In genomic region chr6:145816392-145816791, GRCh38 we compare ENCODE assay signal across 9 cellular contexts. TPM values are rescaled to one million over a fixed set of nuclear protein-coding genes. Genes with fewer than 3 reads are reported as not detected.
DNase-seq lines count a peak whose midpoint lies in the region; ATAC-seq and TF ChIP-seq lines count a peak whose summit lies in the region.
"Had no signal": no experiment of that assay in that cellular context is flagged by ENCODE, and none has a peak within 500 bp of the region (broad histone marks: within the 10 kb centered on the region; RNA-seq: fewer than 3 reads in every experiment).

No MANE protein-coding gene starts in this region.

- TF ChIP-seq POLR2A in adrenal gland (IDR thresholded peaks at IDR 0.05) = no peak

- peaks cover 7% of the 10 kb centered on the region; the same call in 1 of the 2 replicates for H4K20me1 ChIP-seq in OCI-LY7 (ENCODE audit: insufficient read depth, low read length)
- H4K20me1 ChIP-seq in fibroblast of lung (ENCODE audit: control insufficient read depth, extremely low read depth, insufficient read depth, low read length) = no peaks in the 10 kb centered on the region
- H4K20me1 ChIP-seq in smooth muscle cell (ENCODE audit: low read depth) = peaks cover 18% of the 10 kb centered on the region

- 94% methylated on average over 8 of the region's 8 CpGs for WGBS in smooth muscle cell (ENCODE audit: low lambda C conversion rate)
- WGBS in adrenal gland, 4 donors = 92 to 97% (median 95%) methylated on average over 8 of the region's 8 CpGs

- peaks cover 11% of the 10 kb centered on the region for H3K36me3 ChIP-seq in OCI-LY7 (ENCODE audit: insufficient read depth, low read length)
- H3K36me3 ChIP-seq in fibroblast of lung (ENCODE audit: control insufficient read depth, insufficient read depth, low read length) = no peaks in the 10 kb centered on the region
- H3K36me3 ChIP-seq in smooth muscle cell (ENCODE audit: low read depth) = no peaks in the 10 kb centered on the region
- no peaks in the 10 kb centered on the region for H3K36me3 ChIP-seq in adrenal gland (replicated peaks in 1 of 2)
- H3K36me3 ChIP-seq: prostate gland had no signal

- peak overlapping the region; percentile 47 for H3K4me3 Mint-ChIP-seq in activated T-cell treated with anti-CD3 and anti-CD28 coated beads, Interleukin-2, amount 50 U/mL, for 24 hours

- peaks cover 43% of the 10 kb centered on the region for H3K79me2 ChIP-seq in OCI-LY7 (ENCODE audit: insufficient read depth, low read depth, low read length)
- H3K79me2 ChIP-seq in fibroblast of lung (ENCODE audit: control insufficient read depth, insufficient read depth, low read length) = peaks cover 31% of the 10 kb centered on the region
- H3K79me2 ChIP-seq in smooth muscle cell (ENCODE audit: low read depth) = peaks cover 28% of the 10 kb centered on the region

- H3K4me1 Mint-ChIP-seq in activated T-cell treated with anti-CD3 and anti-CD28 coated beads, Interleukin-2, amount 50 U/mL, for 24 hours (ENCODE audit: low read depth) = peaks cover 62% of the 10 kb centered on the region

- BruUV-seq in OCI-LY7 (replicated peaks; lab: Mats Ljungman, UMichigan) = no TSS peak

- no peak for DNase-seq in activated T-cell treated with anti-CD3 and anti-CD28 coated beads, Interleukin-2, amount 50 U/mL, for 24 hours
- DNase-seq in activated T-cell treated with anti-CD3 and anti-CD28 coated beads for 4 hours (no peak), OCI-LY7 (ENCODE audit: low spot score) (peak; percentile 60), fibroblast of lung (ENCODE audit: low read depth in 2 of 2) (no peak), smooth muscle cell (lab: John Stamatoyannopoulos, UW; ENCODE audit: unreplicated experiment) (no peak), COLO668 (lab: John Stamatoyannopoulos, UW; ENCODE audit: unreplicated experiment) (no peak), adrenal gland (no peak)

- H2AFZ ChIP-seq in OCI-LY7 (ENCODE audit: low read length) (0 out of 2 replicates have a peak overlapping the region, but pooled peaks have one; percentile 1), fibroblast of lung (ENCODE audit: low read length) (no peak overlapping the region), smooth muscle cell (ENCODE audit: low read depth) (no peak overlapping the region)

- H3K27me3 Mint-ChIP-seq in activated T-cell treated with anti-CD3 and anti-CD28 coated beads, Interleukin-2, amount 50 U/mL, for 24 hours = no peaks in the 10 kb centered on the region

- POLR2A ChIA-PET in OCI-LY7 (lab: Charles Lee) = interaction anchor here (0.6 to 3.0 kb wide), 10 partner anchors 13 to 416 kb away, joined by 3 to 69 read pairs (median 5); partner anchors contain the start of gene EPM2A

- CTCF ChIA-PET in OCI-LY7 (lab: Charles Lee; ENCODE audit: unreplicated experiment) = no interaction called here

- no peak overlapping the region for H3K9ac ChIP-seq in fibroblast of lung (ENCODE audit: insufficient read depth, low read length)
- no peak overlapping the region for H3K9ac ChIP-seq in smooth muscle cell (ENCODE audit: low read depth)

- peak overlapping the region; percentile 71 for H3K27ac ChIP-seq in OCI-LY7 (ENCODE audit: low read depth, low read length, poor library complexity, severe bottlenecking)
- no peak overlapping the region for H3K27ac ChIP-seq in fibroblast of lung (ENCODE audit: insufficient read depth, low read length)
- no peak overlapping the region for H3K27ac ChIP-seq in smooth muscle cell (ENCODE audit: low read depth)
- H3K27ac ChIP-seq in adrenal gland = no peak overlapping the region

- H3K9me2 ChIP-seq in OCI-LY7 (ENCODE audit: insufficient read depth, low read length) = no peaks in the 10 kb centered on the region

- TF ChIP-seq CTCF in OCI-LY7 (conservative IDR thresholded peaks at IDR 0.05; ENCODE audit: low read length) = peak; percentile 33
- no peak for TF ChIP-seq CTCF in fibroblast of lung (conservative IDR thresholded peaks at IDR 0.05 in 1 of 2, IDR thresholded peaks at IDR 0.05 in 1 of 2; ENCODE audit: low read depth in 1 of 2, low read length in 2 of 2)
- no peak for TF ChIP-seq CTCF in smooth muscle cell (IDR thresholded peaks at IDR 0.05; ENCODE audit: borderline replicate concordance, insufficient read depth, poor library complexity, severe bottlenecking)
- no peak for TF ChIP-seq CTCF in adrenal gland (IDR thresholded peaks at IDR 0.05)

- H3K9me3 ChIP-seq in OCI-LY7 (ENCODE audit: low read length) (no peaks in the 10 kb centered on the region), fibroblast of lung (ENCODE audit: control insufficient read depth, insufficient read depth, low read depth, low read length) (no peaks in the 10 kb centered on the region), smooth muscle cell (replicated peaks; ENCODE audit: low read depth) (no peaks in the 10 kb centered on the region), adrenal gland (replicated peaks in 1 of 3) (no peaks in the 10 kb centered on the region)
- H3K9me3 ChIP-seq: prostate gland had no signal

- no peak for ATAC-seq in HG03571 (IDR thresholded peaks at IDR 0.05; ENCODE audit: unreplicated experiment)

- H3K27me3 ChIP-seq in fibroblast of lung (ENCODE audit: control insufficient read depth, insufficient read depth, low read length) (no peaks in the 10 kb centered on the region), smooth muscle cell (ENCODE audit: low read depth) (no peaks in the 10 kb centered on the region), adrenal gland (no peaks in the 10 kb centered on the region)

- no peaks in the 10 kb centered on the region for H3K9me3 Mint-ChIP-seq in activated T-cell treated with anti-CD3 and anti-CD28 coated beads, Interleukin-2, amount 50 U/mL, for 24 hours

- H3K27ac Mint-ChIP-seq in activated T-cell treated with anti-CD3 and anti-CD28 coated beads, Interleukin-2, amount 50 U/mL, for 24 hours = peak overlapping the region; percentile 52

- peaks cover 10% of the 10 kb centered on the region for H3K36me3 Mint-ChIP-seq in activated T-cell treated with anti-CD3 and anti-CD28 coated beads, Interleukin-2, amount 50 U/mL, for 24 hours (ENCODE audit: low read depth)

- peak overlapping the region; percentile 97 for H3K4me3 ChIP-seq in OCI-LY7 (ENCODE audit: low read depth, low read length, poor library complexity, severe bottlenecking)
- H3K4me3 ChIP-seq in fibroblast of lung (replicated peaks in 1 of 4; ENCODE audit: control extremely low read depth in 1 of 4, insufficient read depth in 1 of 4, low read depth in 3 of 4, low read length in 4 of 4) = peak overlapping the region in 1 of 4 experiments; percentile 92
- no peak overlapping the region for H3K4me3 ChIP-seq in smooth muscle cell
- H3K4me3 ChIP-seq in adrenal gland = no peak overlapping the region

- H3F3A ChIP-seq in smooth muscle cell (ENCODE audit: low read depth) = no peaks in the 10 kb centered on the region

- peak overlapping the region; percentile 85 for H3K4me2 ChIP-seq in OCI-LY7 (ENCODE audit: low read length)
- peak overlapping the region; percentile 97 for H3K4me2 ChIP-seq in fibroblast of lung (ENCODE audit: extremely low read depth, insufficient read depth, low read length)
- peak overlapping the region; percentile 94 for H3K4me2 ChIP-seq in smooth muscle cell

- H3K4me1 ChIP-seq in OCI-LY7 (ENCODE audit: insufficient read depth, low read length, poor library complexity, severe bottlenecking) = peaks cover 23% of the 10 kb centered on the region
- H3K4me1 ChIP-seq in fibroblast of lung (ENCODE audit: control insufficient read depth, extremely low read depth, insufficient read depth, low read length) = peaks cover 3% of the 10 kb centered on the region
- H3K4me1 ChIP-seq in smooth muscle cell (ENCODE audit: low read depth) = peaks cover 28% of the 10 kb centered on the region
- peaks cover 13 to 29% of the 10 kb centered on the region in 2 donors for H3K4me1 ChIP-seq in adrenal gland (replicated peaks in 1 of 2)
- H3K4me1 ChIP-seq: prostate gland had no signal

- intact Hi-C loops in OCI-LY7 (cut with micrococcal nuclease; ENCODE audit: unreplicated experiment) (loop anchor here (10.0 kb wide), 1 partner anchor 1388 kb away; the partner anchor contains the start of gene STXBP5), adrenal gland (cut with DNase I) (loop anchor here in 1 of 2 donors (10.0 kb wide), 1 partner anchor 82 kb away; the partner anchor contains the start of gene EPM2A)

RNA-seq across cellular contexts. Expression of gene FBXO30, which starts 1.8 kb away (rescaled TPM):
- total RNA-seq in OCI-LY7 (2014; rRNA removed; shearing (Covaris generic)) = 4.6 and 5.3 TPM in 2 replicates
- 11.7 TPM in 2 replicates for total RNA-seq in OCI-LY7 (2022)
- 17.7 and 25.9 TPM in 2 replicates for total RNA-seq in fibroblast of lung
- polyA plus RNA-seq in fibroblast of lung = 9.5 and 11.6 TPM in 2 replicates
- 7.8 and 8.1 TPM in 2 replicates for polyA plus RNA-seq in fibroblast of lung (2012)
- 1.5 and 1.8 TPM in 2 replicates for polyA minus RNA-seq in fibroblast of lung (ENCODE audit: low replicate concordance)
- 8.3 and 10.3 TPM in 2 replicates for total RNA-seq in smooth muscle cell
- polyA plus RNA-seq in smooth muscle cell = 3.1 and 3.6 TPM in 2 replicates
- total RNA-seq in adrenal gland = 10 to 100 TPM in 1 of 8 donors, 1 to 10 TPM in 7; 4.4 to 10.5 (median 8.3) TPM
- 10 to 100 TPM in 1 of 3 donors, 1 to 10 TPM in 2; 3.8 to 10.4 (median 4.7) TPM for polyA plus RNA-seq in adrenal gland
